ENCODE assay signal across 8 cellular contexts in the genomic region with DNA sequence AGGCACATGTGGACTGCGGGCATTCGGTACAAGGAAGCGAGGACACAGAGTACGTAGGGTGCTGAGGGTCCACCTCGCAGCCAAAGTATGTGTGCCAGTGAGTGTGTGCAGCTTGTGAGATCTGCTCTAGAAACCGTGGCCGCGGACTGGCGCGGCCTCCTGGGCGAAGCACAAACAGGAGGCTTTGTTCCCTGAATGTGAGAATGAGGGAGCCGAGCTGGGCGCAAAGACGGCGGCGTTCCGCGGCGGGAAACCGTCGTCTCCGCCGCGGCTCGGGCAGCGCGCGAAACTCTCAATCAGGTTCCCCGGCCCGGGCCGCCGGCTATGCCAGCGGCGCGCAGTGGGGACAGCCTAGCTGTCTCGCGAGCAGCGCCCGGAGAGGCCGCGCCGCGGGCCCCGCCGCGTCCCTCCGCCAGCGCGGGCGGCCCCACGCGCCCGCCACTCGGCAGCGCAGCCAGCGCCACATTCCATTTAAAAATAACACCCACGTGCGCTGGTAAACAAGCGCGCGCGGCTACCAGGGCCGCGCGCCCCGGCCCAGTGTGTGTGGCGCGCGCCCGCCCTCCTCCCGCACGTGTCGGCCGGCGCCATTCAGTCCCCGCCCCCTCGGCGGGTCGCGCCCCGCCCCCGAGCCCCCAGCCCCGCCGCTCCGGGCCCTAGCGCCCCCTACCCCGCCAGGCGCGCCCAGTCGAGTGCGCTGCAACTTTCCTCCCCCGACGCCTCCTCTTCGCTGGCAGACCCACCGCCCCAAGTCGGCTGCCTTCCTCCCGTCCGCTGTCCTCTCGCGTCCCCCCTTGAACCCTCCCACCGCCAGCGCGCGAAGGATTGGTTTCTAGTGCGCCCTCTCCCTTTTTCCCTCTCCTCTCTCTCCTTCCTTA. TPM values are rescaled to one million over a fixed set of nuclear protein-coding genes. Genes with fewer than 3 reads are reported as not detected.
A peak's percentile ranks its signal among the peaks of the same experiment; 100 is the strongest.
DNase-seq lines count a peak whose midpoint lies in the region; ATAC-seq, FAIRE-seq and TF ChIP-seq lines count a peak whose summit lies in the region.

No MANE protein-coding gene starts in this region.

- no peak for TF ChIP-seq CTCF in coronary artery (IDR thresholded peaks at IDR 0.05)
- TF ChIP-seq CTCF in left lung (IDR thresholded peaks at IDR 0.05): no peak
- TF ChIP-seq CTCF in D721Med (IDR thresholded peaks at IDR 0.05; ENCODE audit: insufficient read depth, missing control alignments): no peak

- H3K9me3 ChIP-seq in left lung: no peaks in the 10 kb centered on the region

- H3K27ac ChIP-seq in coronary artery: peak overlapping the region; percentile 91 to 98
- peak overlapping the region; percentile 98 to 99 for H3K27ac ChIP-seq in left lung

- H3K36me3 ChIP-seq in H7 (replicated peaks; ENCODE audit: control insufficient read depth, insufficient read depth, low read length): no peaks in the 10 kb centered on the region
- no peaks in the 10 kb centered on the region for H3K36me3 ChIP-seq in left lung

- intact Hi-C loops in left lung (cut with DNase I): no loop called here

- ATAC-seq in left lung: peak; percentile 27

- peaks cover 15% of the 10 kb centered on the region for H3K27me3 ChIP-seq in H7 (ENCODE audit: control insufficient read depth, insufficient read depth, low read length)
- no peaks in the 10 kb centered on the region for H3K27me3 ChIP-seq in left lung

- peaks cover 10 to 20% of the 10 kb centered on the region in 2 donors for H3K4me1 ChIP-seq in left lung

- FAIRE-seq in D721Med (lab: Jason Lieb, UNC): no peak

- DNase-seq in AG08395 (ENCODE audit: low spot score) (peak; percentile 64), H7 (peak; percentile 96), NCI-H510A (lab: John Stamatoyannopoulos, UW) (peak; percentile 41), coronary artery (ENCODE audit: low spot score) (no peak), left lung (peak; percentile 43 to 91), D721Med (ENCODE audit: insufficient read length, low spot score) (no peak)
- DNase-seq in activated CD4-positive, alpha-beta T cell treated with anti-CD3 and anti-CD28 coated beads, Interleukin-2, amount 50 U/mL, for 1 hour: peak; percentile 78
- peak; percentile 57 for DNase-seq in stimulated activated CD4-positive, alpha-beta T cell treated with anti-CD3 and anti-CD28 coated beads, Interleukin-2, amount 100 ng/mL, for 48 hours

- H3K4me3 ChIP-seq in H7 (ENCODE audit: insufficient read depth, low read depth, low read length) (peak overlapping the region; percentile 79), coronary artery (peak overlapping the region; percentile 92), left lung (peak overlapping the region; percentile 60 to 84)

RNA-seq across cellular contexts. Expression of a gene that starts 3.0 kb away (rescaled TPM):
- total RNA-seq in H7 (2014; rRNA removed; shearing (Covaris generic)): 10.9 and 14.0 TPM in 2 replicates
- 10 to 100 TPM; 50.0 to 53.9 TPM for total RNA-seq in left lung

Comparison
In these comparisons a context has a peak if more than half of its experiments do, and no peak if none do; other contexts are left out.
1. DNase-seq: peak in AG08395 (single experiment), H7 (single experiment), NCI-H510A (single experiment), activated CD4-positive, alpha-beta T cell treated with anti-CD3 and anti-CD28 coated beads, Interleukin-2, amount 50 U/mL, for 1 hour (single experiment), left lung (2 of 2) and stimulated activated CD4-positive, alpha-beta T cell treated with anti-CD3 and anti-CD28 coated beads, Interleukin-2, amount 100 ng/mL, for 48 hours (2 of 2); none in coronary artery (single experiment) and D721Med (single experiment).
2. Peak in every context shown above with its lines, with median percentiles within 50 percentile points of each other: H3K4me3 ChIP-seq.